In genomic region chr2:64958556-64958955, GRCh38 we compare ENCODE assay signal across 17 cellular contexts. TPM values are rescaled to one million over a fixed set of nuclear protein-coding genes. Genes with fewer than 3 reads are reported as not detected.
A peak's percentile ranks its signal among the peaks of the same experiment; 100 is the strongest.
DNase-seq lines count a peak whose midpoint lies in the region; ATAC-seq and TF ChIP-seq lines count a peak whose summit lies in the region.
"Had no signal": no experiment of that assay in that cellular context is flagged by ENCODE, and none has a peak within 500 bp of the region (broad histone marks: within the 10 kb centered on the region; RNA-seq: fewer than 3 reads in every experiment).

No MANE protein-coding gene starts in this region.

- H3K36me3 ChIP-seq in DND-41 (ENCODE audit: insufficient read depth, low read length) (no peaks in the 10 kb centered on the region), uterus (no peaks in the 10 kb centered on the region), neuronal stem cell (replicated peaks in 1 of 2; ENCODE audit: control insufficient read depth in 2 of 2, insufficient read depth in 2 of 2, low read length in 2 of 2) (no peaks in the 10 kb centered on the region), thyroid gland (no peaks in the 10 kb centered on the region)
- H3K36me3 ChIP-seq: BLaER1, HAP-1 had no signal

- H3K9ac ChIP-seq in DND-41 (ENCODE audit: low read depth, low read length) (no peak overlapping the region), neuronal stem cell (ENCODE audit: low read depth, low read length, poor library complexity) (no peak overlapping the region)
- H3K9ac ChIP-seq: BLaER1, GM23248 had no signal

- no peak overlapping the region for H3K23ac ChIP-seq in neuronal stem cell (ENCODE audit: low read depth, low read length, poor library complexity)

- H3K27me3 Mint-ChIP-seq in central memory CD8-positive, alpha-beta T cell: no peaks in the 10 kb centered on the region
- H3K27me3 Mint-ChIP-seq: CD4-positive, alpha-beta memory T cell had no signal

- H3K4me3 ChIP-seq in DND-41 (ENCODE audit: low read depth in 1 of 2, low read length in 2 of 2) (no peak overlapping the region), uterus (no peak overlapping the region), neuronal stem cell (ENCODE audit: low read length in 2 of 2) (peak overlapping the region in 1 of 2 donors; percentile 48), thyroid gland (replicated peaks in 1 of 3) (no peak overlapping the region)
- H3K4me3 ChIP-seq: A549, BLaER1, GM23248, HAP-1 had no signal

- no peaks in the 10 kb centered on the region for H3K79me1 ChIP-seq in neuronal stem cell (ENCODE audit: low read depth, low read length)

- H4K8ac ChIP-seq in neuronal stem cell (ENCODE audit: low read depth, low read length): no peak overlapping the region

- H2AK5ac ChIP-seq in neuronal stem cell (ENCODE audit: low read depth, low read length): no peak overlapping the region

- no peak for DNase-seq in DND-41
- DNase-seq in central memory CD8-positive, alpha-beta T cell (ENCODE audit: low spot score in 2 of 2): no peak
- no peak for DNase-seq in left lobe of liver (ENCODE audit: low spot score)
- DNase-seq in uterus: no peak
- DNase-seq in neuronal stem cell (ENCODE audit: low spot score): no peak
- no peak for DNase-seq in ACHN
- DNase-seq in thyroid gland: no peak
- DNase-seq: CD4-positive, alpha-beta memory T cell; DMS153; DMS79 treated with DMSO at 0.1 percent for 48 hours; EL; GM23248 had no signal

- H2BK12ac ChIP-seq in neuronal stem cell (ENCODE audit: low read length): no peak overlapping the region

- TF ChIP-seq CTCF in DND-41 (IDR thresholded peaks at IDR 0.05; ENCODE audit: borderline replicate concordance, extremely low read depth, low read length, poor library complexity, severe bottlenecking) (no peak), uterus (IDR thresholded peaks at IDR 0.05) (no peak), thyroid gland (IDR thresholded peaks at IDR 0.05) (no peak)

- no peak overlapping the region for H3K4me3 Mint-ChIP-seq in central memory CD8-positive, alpha-beta T cell
- H3K4me3 Mint-ChIP-seq: CD14-positive monocyte had no signal

- in situ Hi-C loops in ACHN (cut with HindIII; ENCODE audit: low pct_ligation_motif_present, low pct_unique_long_range_greater_than_20kb, low sequenced_read_pairs): no loop called here

- TF ChIP-seq POLR2A in uterus (IDR thresholded peaks at IDR 0.05) (no peak), thyroid gland (IDR thresholded peaks at IDR 0.05) (no peak)

- H2AFZ ChIP-seq in DND-41 (ENCODE audit: low read depth, low read length): no peak overlapping the region
- H2AFZ ChIP-seq in neuronal stem cell (ENCODE audit: low read length): no peak overlapping the region
- H2AFZ ChIP-seq: GM23248 had no signal

- H2BK15ac ChIP-seq in neuronal stem cell (ENCODE audit: low read length): no peak overlapping the region

- WGBS in neuronal stem cell (ENCODE audit: extremely low coverage in 2 of 2, insufficient read length in 2 of 2, insufficient replicate concordance in 1 of 2), 2 donors: no CpG with 5 or more reads among the region's 9 CpGs
- 88 to 93% methylated on average over 9 of the region's 9 CpGs for WGBS in thyroid gland, 2 donors

- intact Hi-C loops in uterus (cut with DNase I; ENCODE audit: low total_unique reads) (no loop called here), thyroid gland (cut with DNase I) (no loop called here)

- H3K14ac ChIP-seq in neuronal stem cell (ENCODE audit: low read length): no peak overlapping the region

- no peak overlapping the region for H2BK120ac ChIP-seq in neuronal stem cell (ENCODE audit: low read depth, low read length)

- no peak overlapping the region for H2BK5ac ChIP-seq in neuronal stem cell (ENCODE audit: low read length)

- H3K4me1 ChIP-seq in DND-41 (ENCODE audit: insufficient read depth, low read length) (no peaks in the 10 kb centered on the region), uterus (peaks cover 0 to 6% of the 10 kb centered on the region in 2 donors), neuronal stem cell (ENCODE audit: control insufficient read depth in 2 of 2, insufficient read depth in 1 of 2, low read depth in 1 of 2, low read length in 2 of 2) (no peaks in the 10 kb centered on the region), thyroid gland (no peaks in the 10 kb centered on the region)
- H3K4me1 ChIP-seq: A549, HAP-1 had no signal

- no peak overlapping the region for H3K4ac ChIP-seq in neuronal stem cell (ENCODE audit: low read length)

- H3K27ac ChIP-seq in DND-41 (ENCODE audit: low read length) (no peak overlapping the region), uterus (peak overlapping the region; percentile 44 to 56), neuronal stem cell (replicated peaks; ENCODE audit: low read length) (no peak overlapping the region), thyroid gland (no peak overlapping the region)
- H3K27ac ChIP-seq: 22Rv1, A549, BLaER1, GM23248 had no signal

- no peaks in the 10 kb centered on the region for H3K79me2 ChIP-seq in DND-41 (ENCODE audit: insufficient read depth, low read length)

- no peaks in the 10 kb centered on the region for H3K36me3 Mint-ChIP-seq in central memory CD8-positive, alpha-beta T cell (ENCODE audit: insufficient read depth)
- H3K36me3 Mint-ChIP-seq: CD14-positive monocyte; CD4-positive, alpha-beta memory T cell had no signal

- no peaks in the 10 kb centered on the region for H3K4me1 Mint-ChIP-seq in central memory CD8-positive, alpha-beta T cell
- H3K4me1 Mint-ChIP-seq: CD4-positive, alpha-beta memory T cell had no signal

- no peaks in the 10 kb centered on the region for H4K20me1 ChIP-seq in DND-41 (ENCODE audit: insufficient read depth, low read length)
- H4K20me1 ChIP-seq: BLaER1 had no signal

- H3K9me3 ChIP-seq in DND-41 (ENCODE audit: insufficient read depth, low read length, severe bottlenecking): peaks cover 3% of the 10 kb centered on the region
- H3K9me3 ChIP-seq in uterus: no peaks in the 10 kb centered on the region
- H3K9me3 ChIP-seq in neuronal stem cell (replicated peaks in 1 of 2; ENCODE audit: control insufficient read depth in 2 of 2, insufficient read depth in 1 of 2, low read depth in 1 of 2, low read length in 2 of 2): no peaks in the 10 kb centered on the region
- H3K9me3 ChIP-seq in thyroid gland: no peaks in the 10 kb centered on the region
- H3K9me3 ChIP-seq: HAP-1 had no signal

- ATAC-seq in DND-41 (ENCODE audit: insufficient read depth, low read depth) (peak; percentile 27; the same call in 1 of the 3 replicates), left lobe of liver (peak; percentile 20)
- no peak for ATAC-seq in central memory CD8-positive, alpha-beta T cell (replicated peaks; ENCODE audit: extremely low read depth, poor library complexity, severe bottlenecking)
- ATAC-seq: A549 had no signal

- H4K91ac ChIP-seq in neuronal stem cell (ENCODE audit: low read depth, low read length, poor library complexity): no peak overlapping the region

- H3K27me3 ChIP-seq in DND-41 (ENCODE audit: insufficient read depth, low read length, poor library complexity): no peaks in the 10 kb centered on the region
- H3K27me3 ChIP-seq in uterus: no peaks in the 10 kb centered on the region
- H3K27me3 ChIP-seq in neuronal stem cell (ENCODE audit: control insufficient read depth in 3 of 3, insufficient read depth in 3 of 3, low read depth in 1 of 3, low read length in 3 of 3): no peaks in the 10 kb centered on the region
- no peaks in the 10 kb centered on the region for H3K27me3 ChIP-seq in thyroid gland
- H3K27me3 ChIP-seq: BLaER1 had no signal

- no peaks in the 10 kb centered on the region for H3K9me3 Mint-ChIP-seq in central memory CD8-positive, alpha-beta T cell

- no peak overlapping the region for H3K18ac ChIP-seq in neuronal stem cell (ENCODE audit: low read length)

- H3K4me2 ChIP-seq in DND-41 (ENCODE audit: insufficient read depth, low read length) (no peak overlapping the region), neuronal stem cell (ENCODE audit: insufficient read depth, low read length, poor library complexity, severe bottlenecking) (no peak overlapping the region)
- H3K4me2 ChIP-seq: A549, BLaER1 had no signal

- H3K27ac Mint-ChIP-seq in central memory CD8-positive, alpha-beta T cell (ENCODE audit: low read depth): peak overlapping the region; percentile 32
- H3K27ac Mint-ChIP-seq: CD14-positive monocyte had no signal

RNA-seq across cellular contexts. Expression of gene SLC1A4, which starts 30.6 kb away (rescaled TPM):
- total RNA-seq in left lobe of liver (8.1 TPM), uterus (10 to 100 TPM in 2 of 4 donors, 1 to 10 TPM in 2; 6.9 to 36.6 (median 12.7) TPM), thyroid gland (1 to 10 TPM; 4.6 to 6.9 (median 5.4) TPM)
- polyA plus RNA-seq in neuronal stem cell (2013, experiment 1 of 2): 3.7 TPM
- 3.9 TPM for polyA plus RNA-seq in neuronal stem cell (2013, experiment 2 of 2)

Comparison
In these comparisons a context has a peak if more than half of its experiments do, and no peak if none do; other contexts are left out.
1. H3K27ac ChIP-seq: peak in uterus (2 of 2); none in DND-41 (single experiment), neuronal stem cell (single experiment) and thyroid gland (0 of 3).